ENCODE assay signal across 28 cellular contexts in genomic region chr2:65529419-65529818, GRCh38.
"Had no signal": no experiment of that assay in that cellular context is flagged by ENCODE, and none has a peak within 500 bp of the region (broad histone marks: within the 10 kb centered on the region; RNA-seq: fewer than 3 reads in every experiment).

No MANE protein-coding gene starts in this region.

- H3K9me3 Mint-ChIP-seq: stimulated activated naive CD8-positive, alpha-beta T cell treated with anti-CD3 and anti-CD28 coated beads, Interleukin-15, Interleukin-2, amounts not matched to agents 100 ng/mL and 50 ng/mL, for 24 hours had no signal

- H3K4me3 ChIP-seq: stomach, suprapubic skin, thoracic aorta, thyroid gland, tibial artery, tibial nerve, transverse colon, upper lobe of left lung, upper lobe of right lung, uterus, vagina had no signal

- FAIRE-seq: urothelium cell line had no signal

- H3K27ac Mint-ChIP-seq: stimulated activated effector memory CD8-positive, alpha-beta T cell treated with anti-CD3 and anti-CD28 coated beads, Interleukin-12 subunit alpha, Interleukin-12 subunit beta, amount 100 ng/mL, for 72 hours; stimulated activated memory B cell treated with anti-CD40 and anti-IgM and Interleukin-4, amounts not matched to agents 10 μg/mL and 1 μg/mL and 100 μg/mL, for 72 hours; stimulated activated naive B cell treated with anti-CD40 and anti-IgM and Interleukin-4, amounts not matched to agents 10 μg/mL and 1 μg/mL and 100 μg/mL, for 72 hours; stimulated activated naive CD8-positive, alpha-beta T cell treated with anti-CD3 and anti-CD28 coated beads, Interleukin-15, amount 100 ng/mL, for 72 hours; stimulated activated naive CD8-positive, alpha-beta T cell treated with anti-CD3 and anti-CD28 coated beads, Interleukin-15, Interleukin-2, amounts not matched to agents 100 ng/mL and 50 ng/mL, for 24 hours; type B pancreatic cell had no signal

- DNase-seq: stimulated activated CD4-positive, alpha-beta T cell treated with anti-CD3 and anti-CD28 coated beads, Interleukin-2, amount 100 ng/mL, for 48 hours; stimulated activated CD4-positive, alpha-beta T cell treated with anti-CD3 and anti-CD28 coated beads, Interleukin-4, amount 100 ng/mL, for 1 hour; stimulated activated CD4-positive, alpha-beta T cell treated with anti-CD3 and anti-CD28 coated beads, Interleukin-4, amount 100 ng/mL, for 24 hours; stimulated activated CD4-positive, alpha-beta T cell treated with anti-CD3 and anti-CD28 coated beads, Interleukin-4, amount 100 ng/mL, for 4 hours; stimulated activated CD8-positive, alpha-beta memory T cell treated with anti-CD3 and anti-CD28 coated beads, Interleukin-4, amount 100 ng/mL, for 48 hours; stimulated activated naive B cell treated with anti-CD40 and anti-IgM and Interleukin-4, amounts not matched to agents 10 μg/mL and 1 μg/mL and 100 μg/mL, for 72 hours; stimulated activated naive CD4-positive, alpha-beta T cell; stimulated activated naive CD4-positive, alpha-beta T cell treated with Interleukin-2 at 50 U/mL for 16 hours; stimulated activated naive CD8-positive, alpha-beta T cell treated with anti-CD3 and anti-CD28 coated beads, Interleukin-15, amount 100 ng/mL, for 72 hours; stimulated activated naive CD8-positive, alpha-beta T cell treated with anti-CD3 and anti-CD28 coated beads, Interleukin-15, Interleukin-2, amounts not matched to agents 100 U/mL and 50 U/mL, for 24 hours; stomach; substantia nigra; thyroid gland; tibial artery; transverse colon; trophoblast cell; upper lobe of left lung; upper lobe of right lung; uterus had no signal

- H3K4me3 Mint-ChIP-seq: stimulated activated effector memory CD8-positive, alpha-beta T cell treated with anti-CD3 and anti-CD28 coated beads, Interleukin-12 subunit alpha, Interleukin-12 subunit beta, amount 100 ng/mL, for 72 hours; stimulated activated memory B cell treated with anti-CD40 and anti-IgM and Interleukin-4, amounts not matched to agents 10 μg/mL and 1 μg/mL and 100 μg/mL, for 72 hours; stimulated activated naive B cell treated with anti-CD40 and anti-IgM and Interleukin-4, amounts not matched to agents 10 μg/mL and 1 μg/mL and 100 μg/mL, for 72 hours; stimulated activated naive CD8-positive, alpha-beta T cell treated with anti-CD3 and anti-CD28 coated beads, Interleukin-15, amount 100 ng/mL, for 72 hours; stimulated activated naive CD8-positive, alpha-beta T cell treated with anti-CD3 and anti-CD28 coated beads, Interleukin-15, Interleukin-2, amounts not matched to agents 100 ng/mL and 50 ng/mL, for 24 hours; type B pancreatic cell had no signal

- ATAC-seq: stimulated activated effector memory CD8-positive, alpha-beta T cell treated with anti-CD3 and anti-CD28 coated beads, Interleukin-12 subunit alpha, Interleukin-12 subunit beta, amount 100 ng/mL, for 72 hours; stimulated activated memory B cell treated with anti-CD40 and anti-IgM and Interleukin-4, amounts not matched to agents 10 μg/mL and 1 μg/mL and 100 μg/mL, for 72 hours; stimulated activated naive B cell treated with anti-CD40 and anti-IgM and Interleukin-4, amounts not matched to agents 10 μg/mL and 1 μg/mL and 100 μg/mL, for 72 hours; stimulated activated naive CD8-positive, alpha-beta T cell treated with anti-CD3 and anti-CD28 coated beads, Interleukin-15, amount 100 ng/mL, for 72 hours; stimulated activated naive CD8-positive, alpha-beta T cell treated with anti-CD3 and anti-CD28 coated beads, Interleukin-15, Interleukin-2, amounts not matched to agents 100 U/mL and 50 U/mL, for 24 hours; upper lobe of right lung had no signal

- H3K4me1 Mint-ChIP-seq: stimulated activated effector memory CD8-positive, alpha-beta T cell treated with anti-CD3 and anti-CD28 coated beads, Interleukin-12 subunit alpha, Interleukin-12 subunit beta, amount 100 ng/mL, for 72 hours; stimulated activated memory B cell treated with anti-CD40 and anti-IgM and Interleukin-4, amounts not matched to agents 10 μg/mL and 1 μg/mL and 100 μg/mL, for 72 hours; stimulated activated naive B cell treated with anti-CD40 and anti-IgM and Interleukin-4, amounts not matched to agents 10 μg/mL and 1 μg/mL and 100 μg/mL, for 72 hours; stimulated activated naive CD8-positive, alpha-beta T cell treated with anti-CD3 and anti-CD28 coated beads, Interleukin-15, amount 100 ng/mL, for 72 hours had no signal

- H3K9me3 ChIP-seq: stomach, suprapubic skin, thoracic aorta, thyroid gland, tibial artery, tibial nerve, transverse colon, upper lobe of left lung, upper lobe of right lung, uterus, vagina had no signal

- H3K27ac ChIP-seq: stomach, suprapubic skin, thoracic aorta, thyroid gland, tibial artery, tibial nerve, transverse colon, upper lobe of left lung, upper lobe of right lung, uterus, vagina had no signal

- H3K36me3 ChIP-seq: stomach, suprapubic skin, thoracic aorta, thyroid gland, tibial artery, tibial nerve, transverse colon, upper lobe of left lung, upper lobe of right lung, uterus, vagina had no signal

- H3K4me1 ChIP-seq: stomach, suprapubic skin, thyroid gland, tibial artery, tibial nerve, upper lobe of left lung, upper lobe of right lung, uterus, vagina had no signal

- H3K27me3 ChIP-seq: stomach, suprapubic skin, thyroid gland, tibial artery, tibial nerve, transverse colon, upper lobe of left lung, upper lobe of right lung, uterus, vagina had no signal
